8 cellular contexts compared by ENCODE assay signal in genomic region chr13:23921451-23921888, GRCh38. TPM values are rescaled to one million over a fixed set of nuclear protein-coding genes. Genes with fewer than 3 reads are reported as not detected.
DNase-seq lines count a peak whose midpoint lies in the region; FAIRE-seq and TF ChIP-seq lines count a peak whose summit lies in the region.

No MANE protein-coding gene starts in this region.

- H3K4me1 Mint-ChIP-seq in activated CD4-positive, alpha-beta memory T cell treated with anti-CD3 and anti-CD28 coated beads for 36 hours (ENCODE audit: low read depth), result no peaks in the 10 kb centered on the region

- TF ChIP-seq CTCF in AG04450 (IDR thresholded peaks at IDR 0.05; ENCODE audit: low read depth, low read length) (peak; percentile 72), GM12874 (IDR thresholded peaks at IDR 0.05; ENCODE audit: insufficient read depth, low read depth, low read length) (peak; percentile 55), transverse colon (IDR thresholded peaks at IDR 0.05) (peak; percentile 61 to 68 (median 67))

- POLR2A ChIA-PET in AG04450 (lab: Yijun Ruan, JAX), result no interaction called here
- POLR2A ChIA-PET in activated CD4-positive, alpha-beta memory T cell treated with anti-CD3 and anti-CD28 coated beads for 36 hours (lab: Charles Lee), result no interaction called here

- no peaks in the 10 kb centered on the region for H3K9me3 Mint-ChIP-seq in activated CD4-positive, alpha-beta memory T cell treated with anti-CD3 and anti-CD28 coated beads for 36 hours

- H3K4me3 Mint-ChIP-seq in activated CD4-positive, alpha-beta memory T cell treated with anti-CD3 and anti-CD28 coated beads for 36 hours, result no peak overlapping the region

- no peak for FAIRE-seq in GM12891 (lab: Jason Lieb, UNC)

- CTCF ChIA-PET in AG04450 (lab: Charles Lee), result interaction anchor here (0.6 to 3.7 kb wide), 13 partner anchors 9 to 343 kb away, joined by 3 to 29 read pairs (median 4); no protein-coding TSS in a partner anchor
- CTCF ChIA-PET in activated CD4-positive, alpha-beta memory T cell treated with anti-CD3 and anti-CD28 coated beads for 36 hours (lab: Charles Lee), result interaction anchor here (0.6 to 3.6 kb wide), 19 partner anchors 9 to 679 kb away, joined by 3 to 34 read pairs (median 4); partner anchors contain the start of gene SPATA13

- no peaks in the 10 kb centered on the region for H3K36me3 Mint-ChIP-seq in activated CD4-positive, alpha-beta memory T cell treated with anti-CD3 and anti-CD28 coated beads for 36 hours

- H3K27ac ChIP-seq in AG04450 (ENCODE audit: low read depth, low read length) (no peak overlapping the region), transverse colon (no peak overlapping the region)

- no peak for TF ChIP-seq EP300 in transverse colon (IDR thresholded peaks at IDR 0.05; ENCODE audit: low read depth)

- no peak overlapping the region for H3K4me3 ChIP-seq in AG04450 (ENCODE audit: low read depth, low read length)
- H3K4me3 ChIP-seq in transverse colon, result no peak overlapping the region

- peaks cover 20% of the 10 kb centered on the region for H3K27me3 Mint-ChIP-seq in activated CD4-positive, alpha-beta memory T cell treated with anti-CD3 and anti-CD28 coated beads for 36 hours

- H3K4me1 ChIP-seq in transverse colon, result no peaks in the 10 kb centered on the region

- WGBS in transverse colon (ENCODE audit: low coverage in 1 of 2), 2 donors, result 8 to 21% methylated on average over 2 of the region's 2 CpGs

- no peak for TF ChIP-seq POLR2A in transverse colon (IDR thresholded peaks at IDR 0.05)
- TF ChIP-seq POLR2A in GM12891 (IDR thresholded peaks at IDR 0.05; ENCODE audit: low read depth, low read length), result no peak

- H3K9me3 ChIP-seq in AG04450 (ENCODE audit: control insufficient read depth, insufficient read depth, low read length) (no peaks in the 10 kb centered on the region), transverse colon (no peaks in the 10 kb centered on the region)

- intact Hi-C loops in transverse colon (cut with DNase I; ENCODE audit: low total_unique reads), result no loop called here
- intact Hi-C loops in activated CD4-positive, alpha-beta memory T cell treated with anti-CD3 and anti-CD28 coated beads for 36 hours (cut with micrococcal nuclease), result loop anchor here (1.0 to 10.0 kb wide), 5 partner anchors 39 to 307 kb away; no protein-coding TSS in a partner anchor

- H3K36me3 ChIP-seq in transverse colon, result no peaks in the 10 kb centered on the region

- in situ Hi-C loops in transverse colon (cut with MboI; ENCODE audit: low pct_ligation_motif_present in 1 of 4, low pct_unique_long_range_greater_than_20kb in 1 of 4, low sequenced_read_pairs in 3 of 4), result no loop called here

- DNase-seq in AG04450 (ENCODE audit: low read depth, low spot score) (peak; percentile 6), NCI-H2227 (lab: John Stamatoyannopoulos, UW; ENCODE audit: unreplicated experiment) (peak; percentile 24), astrocyte of the hippocampus (ENCODE audit: low read depth, low spot score) (peak; percentile 73), iris pigment epithelial cell (ENCODE audit: low read depth) (peak; percentile 51), transverse colon (no peak), GM12891 (ENCODE audit: insufficient read length, low spot score) (no peak)
- DNase-seq in activated CD4-positive, alpha-beta memory T cell treated with anti-CD3 and anti-CD28 coated beads for 36 hours, result no peak

- no peak overlapping the region for H3K27ac Mint-ChIP-seq in activated CD4-positive, alpha-beta memory T cell treated with anti-CD3 and anti-CD28 coated beads for 36 hours

- H3K27me3 ChIP-seq in AG04450 (ENCODE audit: control insufficient read depth, insufficient read depth, low read length), result no peaks in the 10 kb centered on the region
- peaks cover 25% of the 10 kb centered on the region for H3K27me3 ChIP-seq in transverse colon

TF ChIP-seq in GM12891, 5 proteins besides CTCF, POLR2A, EP300 and RAD21:
- TF ChIP-seq SPI1 (IDR thresholded peaks at IDR 0.05; ENCODE audit: low read depth, low read length) (no peak), TAF1 (IDR thresholded peaks at IDR 0.05; ENCODE audit: low read depth, low read length) (no peak), POLR2AphosphoS5 (IDR thresholded peaks at IDR 0.05; ENCODE audit: low read depth, low read length) (no peak), PAX5 (IDR thresholded peaks at IDR 0.05; ENCODE audit: insufficient read depth, low read length, severe bottlenecking) (no peak), POU2F2 (IDR thresholded peaks at IDR 0.05; ENCODE audit: low read depth, low read length) (no peak)

RNA-seq across cellular contexts. Expression of gene C1QTNF9B, which starts 24.2 kb away (rescaled TPM):
- polyA plus RNA-seq in AG04450 (2011; rRNA removed), result 0.63 and 0.87 TPM in 2 replicates
- polyA minus RNA-seq in AG04450 (2011; rRNA and poly(A)+ RNA removed), result 0.28 and 0.91 TPM in 2 replicates
- not detected for total RNA-seq in transverse colon
- polyA plus RNA-seq in GM12891 (2012; ENCODE audit: low read depth, missing spikeins), result 0.21 TPM
- total RNA-seq in activated CD4-positive, alpha-beta memory T cell treated with anti-CD3 and anti-CD28 coated beads for 36 hours, result not detected

RNA-seq across cellular contexts. Expression of gene MIPEP, which starts 32.3 kb away (rescaled TPM):
- 37.0 and 40.8 TPM in 2 replicates for polyA plus RNA-seq in AG04450 (2011; rRNA removed)
- polyA minus RNA-seq in AG04450 (2011; rRNA and poly(A)+ RNA removed), result 27.6 and 34.9 TPM in 2 replicates
- 10 to 100 TPM in 3 of 4 donors, 1 to 10 TPM in 1; 5.2 to 20.1 (median 17.8) TPM for total RNA-seq in transverse colon
- 26.9 TPM for polyA plus RNA-seq in GM12891 (2012; ENCODE audit: low read depth, missing spikeins)
- total RNA-seq in activated CD4-positive, alpha-beta memory T cell treated with anti-CD3 and anti-CD28 coated beads for 36 hours, result 10 to 100 TPM; 16.6 to 16.7 TPM

Comparison
In these comparisons a context has a peak if more than half of its experiments do, and no peak if none do; other contexts are left out.
1. DNase-seq: peak in AG04450 (single experiment), NCI-H2227 (single experiment), astrocyte of the hippocampus (single experiment) and iris pigment epithelial cell (single experiment); none in transverse colon (single experiment), GM12891 (single experiment) and activated CD4-positive, alpha-beta memory T cell treated with anti-CD3 and anti-CD28 coated beads for 36 hours (single experiment).
2. Peak in every context shown above with its lines, with median percentiles within 50 percentile points of each other: CTCF ChIP-seq.